8 cellular contexts compared by ENCODE assay signal in genomic region chr18:74082476-74083070, GRCh38.
DNase-seq lines count a peak whose midpoint lies in the region; ATAC-seq and TF ChIP-seq lines count a peak whose summit lies in the region.

No MANE protein-coding gene starts in this region.

- no peaks in the 10 kb centered on the region for H3K36me3 ChIP-seq in cardiac muscle cell

- peak; percentile 42 for TF ChIP-seq CTCF in cardiac muscle cell (IDR thresholded peaks at IDR 0.05; ENCODE audit: low read depth, low read length)

- peak; percentile 72 for DNase-seq in COLO668 (lab: John Stamatoyannopoulos, UW; ENCODE audit: unreplicated experiment)
- DNase-seq in RPMI7951 (ENCODE audit: low read depth), result peak; percentile 69
- peak; percentile 31 for DNase-seq in activated gamma-delta T cell treated with anti-CD3 and anti-CD28 coated beads, Interleukin-2, amount 50 U/mL, for 16 hours (ENCODE audit: low read depth)
- DNase-seq in cardiac muscle cell (ENCODE audit: low read depth in 1 of 2, low spot score in 1 of 2), result peak; percentile 55 to 58
- DNase-seq in stimulated activated CD4-positive, alpha-beta T cell treated with anti-CD3 and anti-CD28 coated beads, Interleukin-12 subunit alpha, Interleukin-12 subunit beta, amount 100 ng/mL, for 4 hours, result peak; percentile 57
- DNase-seq in NCI-H1694 treated with DMSO at 0.1 percent for 48 hours (lab: John Stamatoyannopoulos, UW), result no peak

- H3K27me3 ChIP-seq in cardiac muscle cell, result no peaks in the 10 kb centered on the region

- H3K27ac ChIP-seq in cardiac muscle cell, result peak overlapping the region; percentile 3

- H3K4me3 ChIP-seq in cardiac muscle cell, result no peak overlapping the region

- H3K9me3 ChIP-seq in cardiac muscle cell (ENCODE audit: low read depth), result no peaks in the 10 kb centered on the region

- H3K4me1 ChIP-seq in cardiac muscle cell (ENCODE audit: low read depth), result peaks cover 10% of the 10 kb centered on the region

- peak; percentile 96 for ATAC-seq in GM19351 (IDR thresholded peaks at IDR 0.05; ENCODE audit: unreplicated experiment)
- peak; percentile 91 for ATAC-seq in HG03457 (IDR thresholded peaks at IDR 0.05; ENCODE audit: unreplicated experiment)
